8 cellular contexts compared by ENCODE assay signal in genomic region chr10:123726826-123727225, GRCh38.
"Had no signal": no experiment of that assay in that cellular context is flagged by ENCODE, and none has a peak within 500 bp of the region (broad histone marks: within the 10 kb centered on the region; RNA-seq: fewer than 3 reads in every experiment).

No MANE protein-coding gene starts in this region.

- DNase-seq: GM23248, GOT3, H7, H9, HCEC 1CT, HFFc6 had no signal

- H3K4me2 ChIP-seq: GM23338 had no signal

- H3K4me1 ChIP-seq: HAP-1 had no signal

- H3K9ac ChIP-seq: GM23248 had no signal

- H2AFZ ChIP-seq: GM23248, GM23338 had no signal

- H3K36me3 ChIP-seq: HAP-1 had no signal

- H3K27ac ChIP-seq: GM23248 had no signal

- H3K4me3 ChIP-seq: GM23248, GM23338, HAP-1 had no signal

- H3K9me3 ChIP-seq: HAP-1 had no signal
